Comparison of ENCODE assay signal across 1 cellular context in the genomic region with DNA sequence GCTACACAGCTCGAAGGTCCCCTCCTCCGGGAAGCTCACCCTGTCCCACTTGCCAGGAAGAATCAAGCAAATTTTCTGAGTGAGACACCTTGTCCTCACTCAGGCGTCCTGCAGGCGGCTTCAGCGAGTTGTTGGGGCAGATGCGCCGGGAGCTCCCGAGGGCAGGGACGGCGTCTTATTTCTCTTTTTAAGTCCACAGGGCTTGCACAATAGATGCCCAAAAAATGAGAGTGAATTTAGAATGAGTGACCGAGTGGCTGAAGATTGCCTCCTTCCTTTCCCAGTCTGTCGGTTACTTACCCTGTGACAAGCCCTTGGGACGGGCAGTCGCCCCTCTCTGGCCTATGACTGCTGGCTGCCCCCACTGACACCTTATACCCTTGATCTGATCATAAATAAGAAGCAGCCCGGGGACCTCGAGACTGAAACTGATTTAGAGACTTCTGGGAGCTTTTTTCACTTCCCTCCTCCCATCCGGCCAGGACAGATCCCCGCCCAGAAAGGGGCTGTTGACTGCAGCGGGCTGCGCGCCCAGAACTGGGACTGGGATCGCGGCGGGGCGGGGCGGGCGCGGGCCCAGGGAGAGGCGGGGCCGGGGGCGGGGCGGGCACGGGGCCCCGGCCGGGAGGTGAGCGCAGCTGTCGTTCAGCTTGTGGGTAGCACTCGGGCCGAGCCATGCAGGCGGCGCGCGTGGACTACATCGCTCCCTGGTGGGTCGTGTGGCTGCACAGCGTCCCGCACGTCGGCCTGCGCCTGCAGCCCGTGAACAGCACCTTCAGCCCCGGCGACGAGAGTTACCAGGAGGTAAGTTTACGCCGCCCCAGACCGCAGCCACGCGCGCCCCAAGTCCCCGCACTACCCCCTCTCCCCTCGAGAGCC.
TF ChIP-seq lines count a peak whose summit lies in the region.

TTYH2 (plus strand) TSS at position 659 of the 879 bp plus-strand sequence; CDS start at position 676, 17 bp downstream.

TF ChIP-seq in HepG2, 621 proteins besides CTCF, POLR2A, EP300 and RAD21 (continued from another document and continues in another):
- TF ChIP-seq, protein P1, sequence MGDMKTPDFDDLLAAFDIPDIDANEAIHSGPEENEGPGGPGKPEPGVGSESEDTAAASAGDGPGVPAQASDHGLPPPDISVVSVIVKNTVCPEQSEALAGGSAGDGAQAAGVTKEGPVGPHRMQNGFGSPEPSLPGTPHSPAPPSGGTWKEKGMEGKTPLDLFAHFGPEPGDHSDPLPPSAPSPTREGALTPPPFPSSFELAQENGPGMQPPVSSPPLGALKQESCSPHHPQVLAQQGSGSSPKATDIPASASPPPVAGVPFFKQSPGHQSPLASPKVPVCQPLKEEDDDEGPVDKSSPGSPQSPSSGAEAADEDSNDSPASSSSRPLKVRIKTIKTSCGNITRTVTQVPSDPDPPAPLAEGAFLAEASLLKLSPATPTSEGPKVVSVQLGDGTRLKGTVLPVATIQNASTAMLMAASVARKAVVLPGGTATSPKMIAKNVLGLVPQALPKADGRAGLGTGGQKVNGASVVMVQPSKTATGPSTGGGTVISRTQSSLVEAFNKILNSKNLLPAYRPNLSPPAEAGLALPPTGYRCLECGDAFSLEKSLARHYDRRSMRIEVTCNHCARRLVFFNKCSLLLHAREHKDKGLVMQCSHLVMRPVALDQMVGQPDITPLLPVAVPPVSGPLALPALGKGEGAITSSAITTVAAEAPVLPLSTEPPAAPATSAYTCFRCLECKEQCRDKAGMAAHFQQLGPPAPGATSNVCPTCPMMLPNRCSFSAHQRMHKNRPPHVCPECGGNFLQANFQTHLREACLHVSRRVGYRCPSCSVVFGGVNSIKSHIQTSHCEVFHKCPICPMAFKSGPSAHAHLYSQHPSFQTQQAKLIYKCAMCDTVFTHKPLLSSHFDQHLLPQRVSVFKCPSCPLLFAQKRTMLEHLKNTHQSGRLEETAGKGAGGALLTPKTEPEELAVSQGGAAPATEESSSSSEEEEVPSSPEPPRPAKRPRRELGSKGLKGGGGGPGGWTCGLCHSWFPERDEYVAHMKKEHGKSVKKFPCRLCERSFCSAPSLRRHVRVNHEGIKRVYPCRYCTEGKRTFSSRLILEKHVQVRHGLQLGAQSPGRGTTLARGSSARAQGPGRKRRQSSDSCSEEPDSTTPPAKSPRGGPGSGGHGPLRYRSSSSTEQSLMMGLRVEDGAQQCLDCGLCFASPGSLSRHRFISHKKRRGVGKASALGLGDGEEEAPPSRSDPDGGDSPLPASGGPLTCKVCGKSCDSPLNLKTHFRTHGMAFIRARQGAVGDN (CRISPR knock-in tag; IDR thresholded peaks at IDR 0.05), result peak; percentile 39
- no peak for TF ChIP-seq MED1 (CRISPR knock-in tag; IDR thresholded peaks at IDR 0.05)
- no peak for TF ChIP-seq ZNF326 (CRISPR knock-in tag; IDR thresholded peaks at IDR 0.05; ENCODE audit: borderline replicate concordance)
- 0 out of 2 replicates have a peak, but pooled peaks have one; percentile 27 for TF ChIP-seq MTA1 (CRISPR knock-in tag; IDR thresholded peaks at IDR 0.05; ENCODE audit: borderline replicate concordance)
- TF ChIP-seq, protein P2, sequence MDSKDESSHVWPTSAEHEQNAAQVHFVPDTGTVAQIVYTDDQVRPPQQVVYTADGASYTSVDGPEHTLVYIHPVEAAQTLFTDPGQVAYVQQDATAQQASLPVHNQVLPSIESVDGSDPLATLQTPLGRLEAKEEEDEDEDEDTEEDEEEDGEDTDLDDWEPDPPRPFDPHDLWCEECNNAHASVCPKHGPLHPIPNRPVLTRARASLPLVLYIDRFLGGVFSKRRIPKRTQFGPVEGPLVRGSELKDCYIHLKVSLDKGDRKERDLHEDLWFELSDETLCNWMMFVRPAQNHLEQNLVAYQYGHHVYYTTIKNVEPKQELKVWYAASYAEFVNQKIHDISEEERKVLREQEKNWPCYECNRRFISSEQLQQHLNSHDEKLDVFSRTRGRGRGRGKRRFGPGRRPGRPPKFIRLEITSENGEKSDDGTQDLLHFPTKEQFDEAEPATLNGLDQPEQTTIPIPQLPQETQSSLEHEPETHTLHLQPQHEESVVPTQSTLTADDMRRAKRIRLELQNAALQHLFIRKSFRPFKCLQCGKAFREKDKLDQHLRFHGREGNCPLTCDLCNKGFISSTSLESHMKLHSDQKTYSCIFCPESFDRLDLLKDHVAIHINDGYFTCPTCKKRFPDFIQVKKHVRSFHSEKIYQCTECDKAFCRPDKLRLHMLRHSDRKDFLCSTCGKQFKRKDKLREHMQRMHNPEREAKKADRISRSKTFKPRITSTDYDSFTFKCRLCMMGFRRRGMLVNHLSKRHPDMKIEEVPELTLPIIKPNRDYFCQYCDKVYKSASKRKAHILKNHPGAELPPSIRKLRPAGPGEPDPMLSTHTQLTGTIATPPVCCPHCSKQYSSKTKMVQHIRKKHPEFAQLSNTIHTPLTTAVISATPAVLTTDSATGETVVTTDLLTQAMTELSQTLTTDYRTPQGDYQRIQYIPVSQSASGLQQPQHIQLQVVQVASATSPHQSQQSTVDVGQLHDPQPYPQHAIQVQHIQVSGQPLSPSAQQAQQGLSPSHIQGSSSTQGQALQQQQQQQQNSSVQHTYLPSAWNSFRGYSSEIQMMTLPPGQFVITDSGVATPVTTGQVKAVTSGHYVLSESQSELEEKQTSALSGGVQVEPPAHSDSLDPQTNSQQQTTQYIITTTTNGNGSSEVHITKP (CRISPR knock-in tag; IDR thresholded peaks at IDR 0.05; ENCODE audit: low read depth), result no peak
- TF ChIP-seq ZNF143 (CRISPR knock-in tag; IDR thresholded peaks at IDR 0.05), result 0 out of 2 replicates have a peak, but pooled peaks have one; percentile 46
- TF ChIP-seq SP4 (CRISPR knock-in tag; IDR thresholded peaks at IDR 0.05), result peak; percentile 62; the same call in 1 of the 2 replicates
- TF ChIP-seq POGZ (CRISPR knock-in tag; IDR thresholded peaks at IDR 0.05), result no peak
- no peak for TF ChIP-seq ZNF703 (CRISPR knock-in tag; IDR thresholded peaks at IDR 0.05; ENCODE audit: borderline replicate concordance)
- TF ChIP-seq PRDM15 (CRISPR knock-in tag; IDR thresholded peaks at IDR 0.05), result peak; percentile 40; the same call in 1 of the 2 replicates
- peak; percentile 73 for TF ChIP-seq MAX (IDR thresholded peaks at IDR 0.05)
- 0 out of 2 replicates have a peak, but pooled peaks have one; percentile 19 for TF ChIP-seq SIX4 (CRISPR knock-in tag; IDR thresholded peaks at IDR 0.05)
- TF ChIP-seq GRHL1 (CRISPR knock-in tag; conservative IDR thresholded peaks at IDR 0.05), result no peak
- TF ChIP-seq MYC (CRISPR knock-in tag; IDR thresholded peaks at IDR 0.05; ENCODE audit: borderline replicate concordance), result peak; percentile 12; the same call in 1 of the 2 replicates
- TF ChIP-seq SAP130 (CRISPR knock-in tag; IDR thresholded peaks at IDR 0.05; ENCODE audit: low read depth), result peak; percentile 49; the same call in 1 of the 2 replicates
- 0 out of 2 replicates have a peak, but pooled peaks have one; percentile 46 for TF ChIP-seq ZNF776 (CRISPR knock-in tag; IDR thresholded peaks at IDR 0.05)
- TF ChIP-seq, protein P3, sequence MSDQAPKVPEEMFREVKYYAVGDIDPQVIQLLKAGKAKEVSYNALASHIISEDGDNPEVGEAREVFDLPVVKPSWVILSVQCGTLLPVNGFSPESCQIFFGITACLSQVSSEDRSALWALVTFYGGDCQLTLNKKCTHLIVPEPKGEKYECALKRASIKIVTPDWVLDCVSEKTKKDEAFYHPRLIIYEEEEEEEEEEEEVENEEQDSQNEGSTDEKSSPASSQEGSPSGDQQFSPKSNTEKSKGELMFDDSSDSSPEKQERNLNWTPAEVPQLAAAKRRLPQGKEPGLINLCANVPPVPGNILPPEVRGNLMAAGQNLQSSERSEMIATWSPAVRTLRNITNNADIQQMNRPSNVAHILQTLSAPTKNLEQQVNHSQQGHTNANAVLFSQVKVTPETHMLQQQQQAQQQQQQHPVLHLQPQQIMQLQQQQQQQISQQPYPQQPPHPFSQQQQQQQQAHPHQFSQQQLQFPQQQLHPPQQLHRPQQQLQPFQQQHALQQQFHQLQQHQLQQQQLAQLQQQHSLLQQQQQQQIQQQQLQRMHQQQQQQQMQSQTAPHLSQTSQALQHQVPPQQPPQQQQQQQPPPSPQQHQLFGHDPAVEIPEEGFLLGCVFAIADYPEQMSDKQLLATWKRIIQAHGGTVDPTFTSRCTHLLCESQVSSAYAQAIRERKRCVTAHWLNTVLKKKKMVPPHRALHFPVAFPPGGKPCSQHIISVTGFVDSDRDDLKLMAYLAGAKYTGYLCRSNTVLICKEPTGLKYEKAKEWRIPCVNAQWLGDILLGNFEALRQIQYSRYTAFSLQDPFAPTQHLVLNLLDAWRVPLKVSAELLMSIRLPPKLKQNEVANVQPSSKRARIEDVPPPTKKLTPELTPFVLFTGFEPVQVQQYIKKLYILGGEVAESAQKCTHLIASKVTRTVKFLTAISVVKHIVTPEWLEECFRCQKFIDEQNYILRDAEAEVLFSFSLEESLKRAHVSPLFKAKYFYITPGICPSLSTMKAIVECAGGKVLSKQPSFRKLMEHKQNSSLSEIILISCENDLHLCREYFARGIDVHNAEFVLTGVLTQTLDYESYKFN (CRISPR knock-in tag; conservative IDR thresholded peaks at IDR 0.05), result 0 out of 2 replicates have a peak, but pooled peaks have one; percentile 11
- TF ChIP-seq NR3C1 (CRISPR knock-in tag; IDR thresholded peaks at IDR 0.05), result no peak
- no peak for TF ChIP-seq GPN1 (CRISPR knock-in tag; IDR thresholded peaks at IDR 0.05; ENCODE audit: borderline replicate concordance)
- TF ChIP-seq, protein P4, sequence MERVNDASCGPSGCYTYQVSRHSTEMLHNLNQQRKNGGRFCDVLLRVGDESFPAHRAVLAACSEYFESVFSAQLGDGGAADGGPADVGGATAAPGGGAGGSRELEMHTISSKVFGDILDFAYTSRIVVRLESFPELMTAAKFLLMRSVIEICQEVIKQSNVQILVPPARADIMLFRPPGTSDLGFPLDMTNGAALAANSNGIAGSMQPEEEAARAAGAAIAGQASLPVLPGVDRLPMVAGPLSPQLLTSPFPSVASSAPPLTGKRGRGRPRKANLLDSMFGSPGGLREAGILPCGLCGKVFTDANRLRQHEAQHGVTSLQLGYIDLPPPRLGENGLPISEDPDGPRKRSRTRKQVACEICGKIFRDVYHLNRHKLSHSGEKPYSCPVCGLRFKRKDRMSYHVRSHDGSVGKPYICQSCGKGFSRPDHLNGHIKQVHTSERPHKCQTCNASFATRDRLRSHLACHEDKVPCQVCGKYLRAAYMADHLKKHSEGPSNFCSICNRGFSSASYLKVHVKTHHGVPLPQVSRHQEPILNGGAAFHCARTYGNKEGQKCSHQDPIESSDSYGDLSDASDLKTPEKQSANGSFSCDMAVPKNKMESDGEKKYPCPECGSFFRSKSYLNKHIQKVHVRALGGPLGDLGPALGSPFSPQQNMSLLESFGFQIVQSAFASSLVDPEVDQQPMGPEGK (CRISPR knock-in tag; IDR thresholded peaks at IDR 0.05), result peak; percentile 48; the same call in 1 of the 2 replicates
- 0 out of 2 replicates have a peak, but pooled peaks have one; percentile 51 for TF ChIP-seq FOXO1 (CRISPR knock-in tag; IDR thresholded peaks at IDR 0.05)
- peak; percentile 80; the same call in 1 of the 2 replicates for TF ChIP-seq KDM2A (CRISPR knock-in tag; IDR thresholded peaks at IDR 0.05; ENCODE audit: borderline replicate concordance, low read depth)
- TF ChIP-seq, protein P5, sequence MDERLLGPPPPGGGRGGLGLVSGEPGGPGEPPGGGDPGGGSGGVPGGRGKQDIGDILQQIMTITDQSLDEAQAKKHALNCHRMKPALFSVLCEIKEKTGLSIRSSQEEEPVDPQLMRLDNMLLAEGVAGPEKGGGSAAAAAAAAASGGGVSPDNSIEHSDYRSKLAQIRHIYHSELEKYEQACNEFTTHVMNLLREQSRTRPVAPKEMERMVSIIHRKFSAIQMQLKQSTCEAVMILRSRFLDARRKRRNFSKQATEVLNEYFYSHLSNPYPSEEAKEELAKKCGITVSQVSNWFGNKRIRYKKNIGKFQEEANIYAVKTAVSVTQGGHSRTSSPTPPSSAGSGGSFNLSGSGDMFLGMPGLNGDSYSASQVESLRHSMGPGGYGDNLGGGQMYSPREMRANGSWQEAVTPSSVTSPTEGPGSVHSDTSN (CRISPR knock-in tag; IDR thresholded peaks at IDR 0.05), result no peak
- no peak for TF ChIP-seq SMAD9 (CRISPR knock-in tag; IDR thresholded peaks at IDR 0.05)
- TF ChIP-seq PHF21A (CRISPR knock-in tag; IDR thresholded peaks at IDR 0.05), result peak; percentile 36; the same call in 1 of the 2 replicates
